19 cellular contexts compared by ENCODE assay signal in genomic region chr14:94472842-94473241, GRCh38. TPM values are rescaled to one million over a fixed set of nuclear protein-coding genes. Genes with fewer than 3 reads are reported as not detected.
DNase-seq lines count a peak whose midpoint lies in the region; ATAC-seq and TF ChIP-seq lines count a peak whose summit lies in the region.
"Had no signal": no experiment of that assay in that cellular context is flagged by ENCODE, and none has a peak within 500 bp of the region (broad histone marks: within the 10 kb centered on the region; RNA-seq: fewer than 3 reads in every experiment).

No MANE protein-coding gene starts in this region.

- no peak overlapping the region for H3K4me3 Mint-ChIP-seq in activated CD8-positive, alpha-beta memory T cell treated with anti-CD3 and anti-CD28 coated beads, Interleukin-2, amount 10 ng/mL, durations not matched to agents 7 days and 5 days
- H3K4me3 Mint-ChIP-seq: CD4-positive, alpha-beta T cell; HFFc6 had no signal

- H3K27ac ChIP-seq in RWPE2 (ENCODE audit: poor library complexity, severe bottlenecking), result no peak overlapping the region
- no peak overlapping the region for H3K27ac ChIP-seq in sigmoid colon
- H3K27ac ChIP-seq: HL-60 had no signal

- no peak for TF ChIP-seq POLR2A in sigmoid colon (IDR thresholded peaks at IDR 0.05)

- no peaks in the 10 kb centered on the region for H3K27me3 ChIP-seq in RWPE2 (ENCODE audit: insufficient read depth, poor library complexity, severe bottlenecking)
- H3K27me3 ChIP-seq in sigmoid colon, result no peaks in the 10 kb centered on the region

- H3K36me3 ChIP-seq in RWPE2 (ENCODE audit: low read depth), result no peaks in the 10 kb centered on the region
- no peaks in the 10 kb centered on the region for H3K36me3 ChIP-seq in sigmoid colon

- no peak overlapping the region for H3K4me3 ChIP-seq in RWPE2 (ENCODE audit: severe bottlenecking)
- H3K4me3 ChIP-seq in sigmoid colon, result no peak overlapping the region
- H3K4me3 ChIP-seq: GM12878 had no signal

- no peak for ATAC-seq in activated CD8-positive, alpha-beta memory T cell treated with anti-CD3 and anti-CD28 coated beads, Interleukin-2, amount 10 ng/mL, durations not matched to agents 7 days and 5 days
- ATAC-seq in RWPE2 (ENCODE audit: low read depth), result no peak
- no peak for ATAC-seq in GM18909 (IDR thresholded peaks at IDR 0.05; ENCODE audit: poor library complexity, unreplicated experiment)
- ATAC-seq: GM12878 had no signal

- DNase-seq in activated CD8-positive, alpha-beta memory T cell treated with anti-CD3 and anti-CD28 coated beads, Interleukin-2, amount 50 U/mL, for 48 hours, result peak; percentile 12
- no peak for DNase-seq in activated CD8-positive, alpha-beta memory T cell treated with anti-CD3 and anti-CD28 coated beads, Interleukin-2, amount 10 ng/mL, durations not matched to agents 7 days and 5 days
- DNase-seq in RWPE2 (ENCODE audit: low spot score) (peak; percentile 32), germinal center (ENCODE audit: low spot score) (peak; percentile 66), sigmoid colon (peak; percentile 33), RKO (ENCODE audit: low spot score) (no peak)
- no peak for DNase-seq in activated CD4-positive, alpha-beta T cell treated with anti-CD3 and anti-CD28 coated beads, Interleukin-2, amount 50 U/mL, for 1 hour
- DNase-seq: 8988T; AML-193; Calu3; CD4-positive, alpha-beta T cell; DMS 273 treated with DMSO at 0.1 percent for 48 hours; HCEC 1CT; HFFc6 had no signal

- no peaks in the 10 kb centered on the region for H3K9me3 Mint-ChIP-seq in activated CD8-positive, alpha-beta memory T cell treated with anti-CD3 and anti-CD28 coated beads, Interleukin-2, amount 10 ng/mL, durations not matched to agents 7 days and 5 days (ENCODE audit: low read depth)
- H3K9me3 Mint-ChIP-seq: CD4-positive, alpha-beta T cell had no signal

- H3K27ac Mint-ChIP-seq in activated CD8-positive, alpha-beta memory T cell treated with anti-CD3 and anti-CD28 coated beads, Interleukin-2, amount 10 ng/mL, durations not matched to agents 7 days and 5 days, result no peak overlapping the region
- H3K27ac Mint-ChIP-seq: CD4-positive, alpha-beta T cell; HFFc6 had no signal

- 65 to 67% methylated on average over 4 of the region's 4 CpGs for WGBS in sigmoid colon, 2 donors

- CTCF ChIA-PET in activated CD8-positive, alpha-beta memory T cell treated with anti-CD3 and anti-CD28 coated beads, Interleukin-2, amount 10 ng/mL, durations not matched to agents 7 days and 5 days (lab: Charles Lee), result interaction anchor here (0.6 kb wide), 1 partner anchor 13 kb away, joined by 3 read pairs; no protein-coding TSS in a partner anchor

- no peak for TF ChIP-seq EP300 in sigmoid colon (IDR thresholded peaks at IDR 0.05)

- TF ChIP-seq CTCF in RWPE2 (IDR thresholded peaks at IDR 0.05; ENCODE audit: poor library complexity, severe bottlenecking) (no peak), sigmoid colon (IDR thresholded peaks at IDR 0.05) (no peak)

- no peaks in the 10 kb centered on the region for H3K4me1 ChIP-seq in RWPE2 (ENCODE audit: insufficient read depth, poor library complexity, severe bottlenecking)
- H3K4me1 ChIP-seq in sigmoid colon, result no peaks in the 10 kb centered on the region

- H3K4me1 Mint-ChIP-seq in activated CD8-positive, alpha-beta memory T cell treated with anti-CD3 and anti-CD28 coated beads, Interleukin-2, amount 10 ng/mL, durations not matched to agents 7 days and 5 days, result no peaks in the 10 kb centered on the region

- H3K9me3 ChIP-seq in RWPE2 (ENCODE audit: severe bottlenecking) (no peaks in the 10 kb centered on the region), sigmoid colon (peaks cover 0 to under 1% (median 0%) of the 10 kb centered on the region in 4 donors)

- no peaks in the 10 kb centered on the region for H3K27me3 Mint-ChIP-seq in activated CD8-positive, alpha-beta memory T cell treated with anti-CD3 and anti-CD28 coated beads, Interleukin-2, amount 10 ng/mL, durations not matched to agents 7 days and 5 days

- no peaks in the 10 kb centered on the region for H3K36me3 Mint-ChIP-seq in activated CD8-positive, alpha-beta memory T cell treated with anti-CD3 and anti-CD28 coated beads, Interleukin-2, amount 10 ng/mL, durations not matched to agents 7 days and 5 days

- intact Hi-C loops in sigmoid colon (cut with DNase I), result no loop called here

RNA-seq across cellular contexts. Expression of gene SERPINA9, which starts 3.2 kb away (rescaled TPM):
- not detected for total RNA-seq in activated CD8-positive, alpha-beta memory T cell treated with anti-CD3 and anti-CD28 coated beads, Interleukin-2, amount 10 ng/mL, durations not matched to agents 7 days and 5 days
- not detected for total RNA-seq in sigmoid colon
- under 1 TPM in 1 of 3 donors, not detected in 2; 0.80 TPM for polyA plus RNA-seq in sigmoid colon
- total RNA-seq: Calu3; CD4-positive, alpha-beta T cell; G401; GM12878; H1; HFFc6 had no signal
- polyA plus RNA-seq: H1 had no signal

RNA-seq across cellular contexts. Expression of gene SERPINA11, which starts 20.2 kb away (rescaled TPM):
- total RNA-seq in activated CD8-positive, alpha-beta memory T cell treated with anti-CD3 and anti-CD28 coated beads, Interleukin-2, amount 10 ng/mL, durations not matched to agents 7 days and 5 days, result not detected
- not detected for total RNA-seq in sigmoid colon
- polyA plus RNA-seq in sigmoid colon, result under 1 TPM in 1 of 3 donors, not detected in 2; 0.06 TPM
- total RNA-seq: Calu3; CD4-positive, alpha-beta T cell; G401; GM12878; HFFc6 had no signal

RNA-seq across cellular contexts. Expression of gene SERPINA12, which starts 36.4 kb away (rescaled TPM):
- not detected for total RNA-seq in activated CD8-positive, alpha-beta memory T cell treated with anti-CD3 and anti-CD28 coated beads, Interleukin-2, amount 10 ng/mL, durations not matched to agents 7 days and 5 days
- not detected for total RNA-seq in sigmoid colon
- polyA plus RNA-seq in sigmoid colon, result not detected
- total RNA-seq: Calu3; CD4-positive, alpha-beta T cell; G401; GM12878; H1; HFFc6 had no signal
- polyA plus RNA-seq: GM12878, H1 had no signal

Comparison
In these comparisons a context has a peak if more than half of its experiments do, and no peak if none do; other contexts are left out.
1. DNase-seq: peak in activated CD8-positive, alpha-beta memory T cell treated with anti-CD3 and anti-CD28 coated beads, Interleukin-2, amount 50 U/mL, for 48 hours (single experiment), RWPE2 (single experiment), germinal center (single experiment) and sigmoid colon (single experiment); none in activated CD8-positive, alpha-beta memory T cell treated with anti-CD3 and anti-CD28 coated beads, Interleukin-2, amount 10 ng/mL, durations not matched to agents 7 days and 5 days (single experiment), activated CD4-positive, alpha-beta T cell treated with anti-CD3 and anti-CD28 coated beads, Interleukin-2, amount 50 U/mL, for 1 hour (single experiment) and RKO (single experiment).